34 cellular contexts compared by ENCODE assay signal in the genomic region with DNA sequence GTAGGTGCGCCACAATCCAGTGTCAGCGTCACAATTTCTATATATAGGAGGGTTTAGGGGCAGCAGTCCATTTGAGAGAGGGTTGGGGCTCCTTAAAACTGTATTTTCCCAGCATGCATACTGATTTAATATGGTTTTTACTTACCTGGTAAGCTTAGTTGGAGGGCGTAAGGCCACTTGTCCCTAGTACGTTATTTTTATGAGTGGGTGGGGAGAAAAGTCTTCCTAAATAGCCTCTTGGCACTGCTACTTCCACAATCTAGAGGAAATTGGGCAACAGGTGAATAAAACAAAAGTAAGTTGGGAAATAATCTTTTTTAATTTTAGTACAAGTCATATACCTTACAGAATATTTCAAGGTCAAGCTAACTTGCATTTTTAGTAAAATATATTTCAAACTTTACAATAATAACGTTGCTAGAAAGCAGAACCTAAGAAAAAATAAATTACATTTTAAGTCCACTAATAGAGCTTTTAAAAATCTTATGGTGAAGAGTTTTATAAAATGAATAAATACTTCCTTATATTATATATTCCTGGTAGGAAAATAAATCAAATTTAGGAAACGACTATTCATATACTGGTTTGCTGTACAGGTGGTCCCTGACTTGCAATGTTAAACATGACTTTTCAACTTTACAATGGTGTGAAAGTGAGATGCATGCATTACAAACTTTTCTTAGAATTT. TPM values are rescaled to one million over a fixed set of nuclear protein-coding genes. Genes with fewer than 3 reads are reported as not detected.
DNase-seq lines count a peak whose midpoint lies in the region; ATAC-seq, FAIRE-seq and TF ChIP-seq lines count a peak whose summit lies in the region.
"Had no signal": no experiment of that assay in that cellular context is flagged by ENCODE, and none has a peak within 500 bp of the region (broad histone marks: within the 10 kb centered on the region; RNA-seq: fewer than 3 reads in every experiment).

No MANE protein-coding gene starts in this region.

- peak; percentile 18 for FAIRE-seq in endometrium (lab: Jason Lieb, UNC)
- FAIRE-seq: A204.1, GM12891 had no signal

- no peak for ATAC-seq in GM18858 (IDR thresholded peaks at IDR 0.05; ENCODE audit: unreplicated experiment)
- ATAC-seq: gastroesophageal sphincter; left lung; PC-3; Right ventricle myocardium inferior; stimulated activated naive CD8-positive, alpha-beta T cell treated with anti-CD3 and anti-CD28 coated beads, Interleukin-15, Interleukin-2, amounts not matched to agents 100 U/mL and 50 U/mL, for 24 hours had no signal

- H3K36me3 ChIP-seq in esophagus squamous epithelium (no peaks in the 10 kb centered on the region), vagina (no peaks in the 10 kb centered on the region)
- H3K36me3 ChIP-seq: gastroesophageal sphincter, left lung, thoracic aorta, WERI-Rb-1 had no signal

- H3K9me3 ChIP-seq in esophagus squamous epithelium = no peaks in the 10 kb centered on the region
- no peaks in the 10 kb centered on the region for H3K9me3 ChIP-seq in vagina
- H3K9me3 ChIP-seq: left lung, thoracic aorta had no signal

- peaks cover 0 to 78% (median 0%) of the 10 kb centered on the region in 4 donors for H3K27me3 ChIP-seq in esophagus squamous epithelium
- no peaks in the 10 kb centered on the region for H3K27me3 ChIP-seq in vagina
- H3K27me3 ChIP-seq: dorsolateral prefrontal cortex, gastroesophageal sphincter, left lung had no signal

- intact Hi-C loops in esophagus squamous epithelium (cut with DNase I) = no loop called here
- intact Hi-C loops in vagina (cut with DNase I) = no loop called here

- 77 to 82% methylated on average over 6 of the region's 6 CpGs for WGBS in esophagus squamous epithelium, 2 donors

- DNase-seq in DMS53 (lab: John Stamatoyannopoulos, UW) (peak; percentile 26), DMS53 treated with DMSO at 0.1 percent for 48 hours (lab: John Stamatoyannopoulos, UW; ENCODE audit: unreplicated experiment) (no peak), GF-D8 (lab: John Stamatoyannopoulos, UW) (peak; percentile 76), NOMO-1 (lab: John Stamatoyannopoulos, UW; ENCODE audit: unreplicated experiment in 2 of 2) (peak; percentile 90 to 95), esophagus squamous epithelium (lab: John Stamatoyannopoulos, UW) (no peak), vagina (ENCODE audit: extremely low spot score in 2 of 2) (no peak)
- DNase-seq: activated CD4-positive, alpha-beta T cell treated with anti-CD3 and anti-CD28 coated beads for 48 hours; activated gamma-delta T cell; activated T-cell treated with anti-CD3 and anti-CD28 coated beads, Interleukin-2, amount 50 U/mL, for 24 hours; dorsolateral prefrontal cortex; GM23248; hippocampal formation; KG1; left lung; mesenchymal stem cell; NCI-H1048; NCI-H2029; NCI-H226; NCI-H774; PC-3; stimulated activated naive CD8-positive, alpha-beta T cell treated with anti-CD3 and anti-CD28 coated beads, Interleukin-15, Interleukin-2, amounts not matched to agents 100 U/mL and 50 U/mL, for 24 hours; WERI-Rb-1 had no signal

- no peak overlapping the region for H3K27ac ChIP-seq in esophagus squamous epithelium
- no peak overlapping the region for H3K27ac ChIP-seq in vagina
- H3K27ac ChIP-seq: dorsolateral prefrontal cortex, gastroesophageal sphincter, GM23248, skin epidermis, thoracic aorta, WERI-Rb-1 had no signal

- H3K4me1 ChIP-seq in esophagus squamous epithelium (peaks cover 4 to 24% (median 6%) of the 10 kb centered on the region in 3 donors), vagina (no peaks in the 10 kb centered on the region)
- H3K4me1 ChIP-seq: gastroesophageal sphincter had no signal

- TF ChIP-seq CTCF in esophagus squamous epithelium (IDR thresholded peaks at IDR 0.05) (no peak), vagina (IDR thresholded peaks at IDR 0.05) (no peak)

- H3K4me3 ChIP-seq in esophagus squamous epithelium (no peak overlapping the region), vagina (no peak overlapping the region)
- H3K4me3 ChIP-seq: dorsolateral prefrontal cortex, gastroesophageal sphincter, GM23248, left lung, skin epidermis, thoracic aorta had no signal

- TF ChIP-seq POLR2A in esophagus squamous epithelium (IDR thresholded peaks at IDR 0.05) (no peak), vagina (IDR thresholded peaks at IDR 0.05) (no peak)

RNA-seq across cellular contexts. Expression of a gene that starts 20.9 kb away (rescaled TPM):
- 10 to 100 TPM in 3 of 4 donors, 1 to 10 TPM in 1; 2.1 to 19.6 (median 14.3) TPM for total RNA-seq in esophagus squamous epithelium
- not detected for total RNA-seq in vagina
- total RNA-seq: fibroblast of lung, GM23248, myocyte had no signal

RNA-seq across cellular contexts. Expression of a gene that starts 59.2 kb away (rescaled TPM):
- total RNA-seq in esophagus squamous epithelium = under 1 TPM in 2 of 4 donors, not detected in 2; 0.18 to 0.68 TPM
- not detected for total RNA-seq in vagina
- total RNA-seq: B cell, Daoy, fibroblast of lung, GM23248, myocyte, thoracic aorta had no signal

Comparison
In these comparisons a context has a peak if more than half of its experiments do, and no peak if none do; other contexts are left out.
1. DNase-seq: peak in DMS53 (single experiment), GF-D8 (single experiment) and NOMO-1 (2 of 2); none in DMS53 treated with DMSO at 0.1 percent for 48 hours (single experiment), esophagus squamous epithelium (single experiment) and vagina (0 of 2).